In genomic region chr7:80634505-80634904, GRCh38 we compare ENCODE assay signal across 10 cellular contexts. TPM values are rescaled to one million over a fixed set of nuclear protein-coding genes. Genes with fewer than 3 reads are reported as not detected.
DNase-seq lines count a peak whose midpoint lies in the region.
"Had no signal": no experiment of that assay in that cellular context is flagged by ENCODE, and none has a peak within 500 bp of the region (broad histone marks: within the 10 kb centered on the region; RNA-seq: fewer than 3 reads in every experiment).

No MANE protein-coding gene starts in this region.

- CTCF ChIA-PET in activated naive CD4-positive, alpha-beta T cell treated with anti-CD3 and anti-CD28 coated beads, Interleukin-2, amount 10 ng/mL, durations not matched to agents 7 days and 5 days (lab: Charles Lee): no interaction called here

- H3K9me3 Mint-ChIP-seq in activated naive CD4-positive, alpha-beta T cell treated with anti-CD3 and anti-CD28 coated beads, Interleukin-2, amount 10 ng/mL, durations not matched to agents 7 days and 5 days: no peaks in the 10 kb centered on the region

- no peaks in the 10 kb centered on the region for H3K36me3 Mint-ChIP-seq in activated naive CD4-positive, alpha-beta T cell treated with anti-CD3 and anti-CD28 coated beads, Interleukin-2, amount 10 ng/mL, durations not matched to agents 7 days and 5 days

- no peaks in the 10 kb centered on the region for H3K4me1 Mint-ChIP-seq in activated naive CD4-positive, alpha-beta T cell treated with anti-CD3 and anti-CD28 coated beads, Interleukin-2, amount 10 ng/mL, durations not matched to agents 7 days and 5 days

- H3K27ac Mint-ChIP-seq in activated naive CD4-positive, alpha-beta T cell treated with anti-CD3 and anti-CD28 coated beads, Interleukin-2, amount 10 ng/mL, durations not matched to agents 7 days and 5 days: no peak overlapping the region

- H3K27me3 ChIP-seq in MG63: no peaks in the 10 kb centered on the region
- H3K27me3 ChIP-seq: esophagus muscularis mucosa had no signal

- no peak overlapping the region for H3K4me3 ChIP-seq in MG63
- H3K4me3 ChIP-seq: esophagus muscularis mucosa had no signal

- DNase-seq in GM04504 (ENCODE audit: low read depth) (peak; percentile 71), OCI-M1 (lab: John Stamatoyannopoulos, UW) (peak; percentile 95), fibroblast of gingiva (ENCODE audit: low read depth) (peak; percentile 90), renal cortical epithelial cell (ENCODE audit: low read depth) (peak; percentile 74), NCI-H2081 treated with DMSO at 0.1 percent for 48 hours (lab: John Stamatoyannopoulos, UW) (no peak), MG63 (no peak)
- no peak for DNase-seq in activated CD4-positive, alpha-beta T cell treated with anti-CD3 and anti-CD28 coated beads for 4 hours
- no peak for DNase-seq in activated naive CD4-positive, alpha-beta T cell treated with anti-CD3 and anti-CD28 coated beads, Interleukin-2, amount 10 ng/mL, durations not matched to agents 7 days and 5 days
- DNase-seq: activated gamma-delta T cell treated with Interleukin-2 at 50 U/mL for 16 hours had no signal

- no peak overlapping the region for H3K4me3 Mint-ChIP-seq in activated naive CD4-positive, alpha-beta T cell treated with anti-CD3 and anti-CD28 coated beads, Interleukin-2, amount 10 ng/mL, durations not matched to agents 7 days and 5 days

- peaks cover 2% of the 10 kb centered on the region; the same call in 1 of the 2 replicates for H3K9me3 ChIP-seq in MG63
- H3K9me3 ChIP-seq: esophagus muscularis mucosa had no signal

- H3K36me3 ChIP-seq in MG63: no peaks in the 10 kb centered on the region
- H3K36me3 ChIP-seq: esophagus muscularis mucosa had no signal

- no peaks in the 10 kb centered on the region for H3K27me3 Mint-ChIP-seq in activated naive CD4-positive, alpha-beta T cell treated with anti-CD3 and anti-CD28 coated beads, Interleukin-2, amount 10 ng/mL, durations not matched to agents 7 days and 5 days

RNA-seq across cellular contexts. Expression of gene CD36, which starts 3.9 kb away (rescaled TPM):
- total RNA-seq in renal cortical epithelial cell: 0.52 and 0.70 TPM in 2 replicates
- total RNA-seq in MG63 (2014; rRNA removed; shearing (Covaris generic); ENCODE audit: low replicate concordance): not detected in 2 replicates

Comparison
In these comparisons a context has a peak if more than half of its experiments do, and no peak if none do; other contexts are left out.
1. DNase-seq: peak in GM04504 (single experiment), OCI-M1 (single experiment), fibroblast of gingiva (single experiment) and renal cortical epithelial cell (single experiment); none in NCI-H2081 treated with DMSO at 0.1 percent for 48 hours (single experiment), activated CD4-positive, alpha-beta T cell treated with anti-CD3 and anti-CD28 coated beads for 4 hours (0 of 2), activated naive CD4-positive, alpha-beta T cell treated with anti-CD3 and anti-CD28 coated beads, Interleukin-2, amount 10 ng/mL, durations not matched to agents 7 days and 5 days (single experiment) and MG63 (single experiment).